Comparison of ENCODE assay signal across 12 cellular contexts in the genomic region with DNA sequence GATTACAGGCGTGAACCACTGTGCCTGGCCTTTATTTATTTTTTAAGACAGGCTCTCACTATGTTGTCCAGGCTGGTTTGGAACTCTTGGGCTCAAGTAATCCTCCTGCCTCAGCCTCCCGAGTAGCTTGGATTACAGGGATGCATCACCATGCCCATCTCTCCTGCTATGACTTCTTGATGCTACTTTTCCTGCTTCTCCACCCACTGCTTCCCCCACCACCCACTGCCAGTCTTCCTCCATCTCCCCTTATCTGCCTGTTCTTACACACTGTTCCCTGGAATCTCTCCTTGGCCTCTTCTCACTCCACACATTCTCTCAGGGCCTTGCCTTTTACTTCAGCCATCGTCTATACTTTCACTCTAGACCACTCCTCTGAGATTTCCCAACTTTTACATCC.
"Had no signal": no experiment of that assay in that cellular context is flagged by ENCODE, and none has a peak within 500 bp of the region (broad histone marks: within the 10 kb centered on the region; RNA-seq: fewer than 3 reads in every experiment).

No MANE protein-coding gene starts in this region.

- H3K27me3 Mint-ChIP-seq: activated CD4-positive, alpha-beta T cell treated with anti-CD3 and anti-CD28 coated beads, Interleukin-2, amount 10 ng/mL, durations not matched to agents 7 days and 5 days; activated naive CD4-positive, alpha-beta T cell treated with anti-CD3 and anti-CD28 coated beads, Interleukin-2, amount 10 ng/mL, durations not matched to agents 7 days and 5 days; activated T-helper 17 cell treated with anti-CD3 and anti-CD28 coated beads, Interleukin-2, amount 50 U/mL, for 72 hours; central memory CD8-positive, alpha-beta T cell; effector memory CD8-positive, alpha-beta T cell; natural killer cell treated with Interleukin-12 subunit alpha and Interleukin-12 subunit beta and Interleukin-15 and Interleukin-18, amount 100 ng/mL, for 72 hours had no signal

- H3K4me3 ChIP-seq: psoas muscle, SK-N-MC had no signal

- H3K4me3 Mint-ChIP-seq: activated CD4-positive, alpha-beta T cell treated with anti-CD3 and anti-CD28 coated beads, Interleukin-2, amount 10 ng/mL, durations not matched to agents 7 days and 5 days; activated naive CD4-positive, alpha-beta T cell treated with anti-CD3 and anti-CD28 coated beads, Interleukin-2, amount 10 ng/mL, durations not matched to agents 7 days and 5 days; activated T-helper 17 cell treated with anti-CD3 and anti-CD28 coated beads, Interleukin-2, amount 50 U/mL, for 72 hours; central memory CD8-positive, alpha-beta T cell; effector memory CD8-positive, alpha-beta T cell; natural killer cell treated with Interleukin-12 subunit alpha and Interleukin-12 subunit beta and Interleukin-15 and Interleukin-18, amount 100 ng/mL, for 72 hours; stimulated activated effector memory CD8-positive, alpha-beta T cell treated with anti-CD3 and anti-CD28 coated beads, Interleukin-12 subunit alpha, Interleukin-12 subunit beta, amount 100 ng/mL, for 72 hours had no signal

- H3K9me3 Mint-ChIP-seq: activated CD4-positive, alpha-beta T cell treated with anti-CD3 and anti-CD28 coated beads, Interleukin-2, amount 10 ng/mL, durations not matched to agents 7 days and 5 days; activated naive CD4-positive, alpha-beta T cell treated with anti-CD3 and anti-CD28 coated beads, Interleukin-2, amount 10 ng/mL, durations not matched to agents 7 days and 5 days; activated T-helper 17 cell treated with anti-CD3 and anti-CD28 coated beads, Interleukin-2, amount 50 U/mL, for 72 hours; central memory CD8-positive, alpha-beta T cell; effector memory CD8-positive, alpha-beta T cell; natural killer cell treated with Interleukin-12 subunit alpha and Interleukin-12 subunit beta and Interleukin-15 and Interleukin-18, amount 100 ng/mL, for 72 hours; stimulated activated effector memory CD8-positive, alpha-beta T cell treated with anti-CD3 and anti-CD28 coated beads, Interleukin-12 subunit alpha, Interleukin-12 subunit beta, amount 100 ng/mL, for 72 hours had no signal

- H3K4me1 Mint-ChIP-seq: activated T-helper 17 cell treated with anti-CD3 and anti-CD28 coated beads, Interleukin-2, amount 50 U/mL, for 72 hours; central memory CD8-positive, alpha-beta T cell; stimulated activated effector memory CD8-positive, alpha-beta T cell treated with anti-CD3 and anti-CD28 coated beads, Interleukin-12 subunit alpha, Interleukin-12 subunit beta, amount 100 ng/mL, for 72 hours had no signal

- H3K36me3 Mint-ChIP-seq: activated naive CD4-positive, alpha-beta T cell treated with anti-CD3 and anti-CD28 coated beads, Interleukin-2, amount 10 ng/mL, durations not matched to agents 7 days and 5 days; natural killer cell treated with Interleukin-12 subunit alpha and Interleukin-12 subunit beta and Interleukin-15 and Interleukin-18, amount 100 ng/mL, for 72 hours; stimulated activated effector memory CD8-positive, alpha-beta T cell treated with anti-CD3 and anti-CD28 coated beads, Interleukin-12 subunit alpha, Interleukin-12 subunit beta, amount 100 ng/mL, for 72 hours had no signal

- H3K27ac Mint-ChIP-seq: activated CD4-positive, alpha-beta T cell treated with anti-CD3 and anti-CD28 coated beads, Interleukin-2, amount 10 ng/mL, durations not matched to agents 7 days and 5 days; activated naive CD4-positive, alpha-beta T cell treated with anti-CD3 and anti-CD28 coated beads, Interleukin-2, amount 10 ng/mL, durations not matched to agents 7 days and 5 days; activated T-helper 17 cell treated with anti-CD3 and anti-CD28 coated beads, Interleukin-2, amount 50 U/mL, for 72 hours; effector memory CD8-positive, alpha-beta T cell; natural killer cell treated with Interleukin-12 subunit alpha and Interleukin-12 subunit beta and Interleukin-15 and Interleukin-18, amount 100 ng/mL, for 72 hours; stimulated activated effector memory CD8-positive, alpha-beta T cell treated with anti-CD3 and anti-CD28 coated beads, Interleukin-12 subunit alpha, Interleukin-12 subunit beta, amount 100 ng/mL, for 72 hours had no signal

- H3K27ac ChIP-seq: SK-N-MC had no signal

- H3K9me3 ChIP-seq: psoas muscle had no signal

- DNase-seq: activated CD4-positive, alpha-beta T cell treated with anti-CD3 and anti-CD28 coated beads, Interleukin-2, amount 10 ng/mL, durations not matched to agents 7 days and 5 days; activated naive CD4-positive, alpha-beta T cell treated with anti-CD3 and anti-CD28 coated beads, Interleukin-2, amount 10 ng/mL, durations not matched to agents 7 days and 5 days; activated T-cell treated with anti-CD3 and anti-CD28 coated beads for 4 hours; effector memory CD8-positive, alpha-beta T cell; mammary epithelial cell; psoas muscle; small intestine had no signal
